Comparison of ENCODE assay signal across 8 cellular contexts in the genomic region with DNA sequence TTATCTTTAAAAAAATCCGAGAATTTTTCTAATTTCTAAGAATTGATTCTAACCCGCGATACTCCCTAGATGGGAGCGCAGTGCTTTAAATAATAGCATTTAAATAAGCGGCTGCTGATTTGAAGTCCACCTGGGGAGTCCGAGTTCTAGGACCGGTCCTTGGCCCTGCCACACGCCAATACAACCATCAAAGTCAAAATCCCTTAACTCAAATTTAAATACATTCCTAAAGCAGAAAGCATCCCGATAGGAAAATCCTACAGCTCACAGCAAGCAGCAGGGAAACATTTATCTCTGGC. TPM values are rescaled to one million over a fixed set of nuclear protein-coding genes. Genes with fewer than 3 reads are reported as not detected.
DNase-seq lines count a peak whose midpoint lies in the region; ATAC-seq, FAIRE-seq and TF ChIP-seq lines count a peak whose summit lies in the region.

No MANE protein-coding gene starts in this region.

- H3K9me3 ChIP-seq in AG04450 (ENCODE audit: control insufficient read depth, insufficient read depth, low read length) (no peaks in the 10 kb centered on the region; the same call in 1 of the 2 replicates), muscle layer of duodenum (ENCODE audit: control insufficient read depth in 1 of 2, low read length in 2 of 2) (no peaks in the 10 kb centered on the region)

- DNase-seq in AG04450 (ENCODE audit: low read depth, low spot score) = no peak
- no peak for DNase-seq in bronchial epithelial cell (ENCODE audit: low read depth)
- no peak for DNase-seq in GM19240 (ENCODE audit: insufficient read length, low spot score)
- DNase-seq in AG08396 (ENCODE audit: low spot score) = no peak
- no peak for DNase-seq in 8988T

- CTCF ChIA-PET in AG04450 (lab: Charles Lee) = interaction anchor here (0.6 to 4.7 kb wide), 23 partner anchors 8 to 396 kb away, joined by 3 to 47 read pairs (median 5); a partner anchor contains a TSS

- ATAC-seq in HG02852 (IDR thresholded peaks at IDR 0.05; ENCODE audit: unreplicated experiment) = peak; percentile 0
- no peak for ATAC-seq in HG03469 (IDR thresholded peaks at IDR 0.05; ENCODE audit: unreplicated experiment)

- no peak for FAIRE-seq in bronchial epithelial cell (lab: Jason Lieb, UNC)

- TF ChIP-seq CTCF in AG04450 (IDR thresholded peaks at IDR 0.05; ENCODE audit: low read depth, low read length) (no peak), bronchial epithelial cell (IDR thresholded peaks at IDR 0.05; ENCODE audit: insufficient read depth, low read length, severe bottlenecking) (no peak)

- no peaks in the 10 kb centered on the region for H3K4me1 ChIP-seq in muscle layer of duodenum (ENCODE audit: control insufficient read depth in 1 of 2, insufficient read depth in 2 of 2, low read length in 2 of 2)

- peak overlapping the region; percentile 97 for H3K27ac ChIP-seq in AG04450 (ENCODE audit: low read depth, low read length)
- peak overlapping the region; percentile 92 for H3K27ac ChIP-seq in muscle layer of duodenum (ENCODE audit: low read length)

- H3K36me3 ChIP-seq in bronchial epithelial cell (ENCODE audit: control insufficient read depth, insufficient read depth, low read length) = no peaks in the 10 kb centered on the region
- no peaks in the 10 kb centered on the region for H3K36me3 ChIP-seq in muscle layer of duodenum (ENCODE audit: control insufficient read depth in 1 of 2, insufficient read depth in 2 of 2, low read length in 2 of 2)

- POLR2A ChIA-PET in AG04450 (lab: Yijun Ruan, JAX) = interaction anchor here (0.7 to 1.4 kb wide), 5 partner anchors 14 to 127 kb away, joined by 4 to 11 read pairs (median 5); a partner anchor contains a TSS

- H3K27me3 ChIP-seq in AG04450 (ENCODE audit: control insufficient read depth, insufficient read depth, low read length) = no peaks in the 10 kb centered on the region
- H3K27me3 ChIP-seq in bronchial epithelial cell (ENCODE audit: control insufficient read depth, insufficient read depth, low read length) = no peaks in the 10 kb centered on the region
- no peaks in the 10 kb centered on the region for H3K27me3 ChIP-seq in muscle layer of duodenum (ENCODE audit: low read depth, low read length)

- H3K4me3 ChIP-seq in AG04450 (ENCODE audit: low read depth, low read length) = peak overlapping the region; percentile 59
- H3K4me3 ChIP-seq in bronchial epithelial cell (ENCODE audit: low read depth, low read length) = peak overlapping the region; percentile 25
- peak overlapping the region; percentile 83 to 94 for H3K4me3 ChIP-seq in muscle layer of duodenum (ENCODE audit: low read depth in 1 of 2, low read length in 2 of 2)

RNA-seq across cellular contexts. Expression of a gene that starts 0.5 kb away (rescaled TPM):
- polyA plus RNA-seq in AG04450 (2011; rRNA removed) = 14.0 and 21.8 TPM in 2 replicates
- polyA minus RNA-seq in AG04450 (2011; rRNA and poly(A)+ RNA removed) = 13.1 and 22.5 TPM in 2 replicates
- 9.0 and 11.4 TPM in 2 replicates for total RNA-seq in bronchial epithelial cell

RNA-seq across cellular contexts. Expression of a gene that starts 39.2 kb away (rescaled TPM):
- 11.9 and 14.6 TPM in 2 replicates for polyA plus RNA-seq in AG04450 (2011; rRNA removed)
- polyA minus RNA-seq in AG04450 (2011; rRNA and poly(A)+ RNA removed) = 14.8 and 16.3 TPM in 2 replicates
- 3.8 and 5.3 TPM in 2 replicates for total RNA-seq in bronchial epithelial cell

Comparison
In these comparisons a context has a peak if more than half of its experiments do, and no peak if none do; other contexts are left out.
1. H3K4me3 ChIP-seq: peak in every context shown above with its lines; median percentile 88 in muscle layer of duodenum; 59 in AG04450; 25 in bronchial epithelial cell.